7 cellular contexts compared by ENCODE assay signal in the genomic region with DNA sequence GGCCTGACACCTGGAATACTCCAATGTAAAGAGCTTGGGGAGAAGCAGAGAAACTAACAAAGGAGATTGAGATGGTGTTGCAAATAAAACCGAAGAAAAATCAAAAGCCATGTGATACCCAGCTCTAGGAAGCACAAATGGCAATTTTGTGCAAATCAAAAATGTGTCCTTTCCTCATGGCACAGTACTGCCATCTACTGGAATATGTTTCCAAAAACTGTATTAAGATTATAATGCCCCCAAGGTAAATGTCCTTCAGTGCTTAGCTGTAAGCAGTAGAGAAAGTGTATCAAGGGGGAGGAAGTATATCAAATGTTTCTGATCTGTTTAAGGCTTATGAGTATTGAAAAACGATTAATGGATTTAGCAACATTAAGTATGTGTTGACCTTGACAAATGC.
DNase-seq lines count a peak whose midpoint lies in the region; ATAC-seq and TF ChIP-seq lines count a peak whose summit lies in the region.
"Not testable (repeated sequence)": the region's sequence is repeated elsewhere in the genome, so short reads cannot be mapped to it uniquely, and the experiment has no call there.

No MANE protein-coding gene starts in this region.

- not testable (repeated sequence) for H2AFZ ChIP-seq in GM23248

- CTCF ChIA-PET in RWPE1 (lab: Yijun Ruan, JAX) = interaction anchor here (0.6 kb wide), 1 partner anchor 22 kb away, joined by 3 read pairs; no protein-coding TSS in a partner anchor

- H3K4me2 ChIP-seq in GM23248 (ENCODE audit: unreplicated experiment) = not testable (repeated sequence)

- H3K36me3 ChIP-seq in GM23248 (ENCODE audit: low read depth) = not testable (repeated sequence)

- not testable (repeated sequence) for H3K9me2 ChIP-seq in GM23248 (ENCODE audit: insufficient read depth)

- not testable (repeated sequence) for H3K4me3 ChIP-seq in GM12875 (ENCODE audit: low read depth, low read length); GM23248; cardiac fibroblast (replicated peaks in 1 of 2; ENCODE audit: low read depth in 2 of 2, low read length in 2 of 2)

- in situ Hi-C loops in GM23248 (cut with MboI) = not testable (repeated sequence)

- H3K9me3 ChIP-seq in GM23248 (ENCODE audit: low read depth) = not testable (repeated sequence)

- H3K27ac ChIP-seq in GM23248, RWPE1: not testable (repeated sequence)

- ATAC-seq in HG03520 (IDR thresholded peaks at IDR 0.05; ENCODE audit: unreplicated experiment) = peak; percentile 80

- not testable (repeated sequence) for H3K4me1 ChIP-seq in GM23248 (ENCODE audit: insufficient read depth)

- not testable (repeated sequence) for H4K20me1 ChIP-seq in GM23248 (ENCODE audit: insufficient read depth)

- POLR2A ChIA-PET in RWPE1 (lab: Yijun Ruan, JAX; ENCODE audit: low non-redundant PET) = not testable (repeated sequence)

- H3K79me2 ChIP-seq in GM23248 (ENCODE audit: insufficient read depth) = not testable (repeated sequence)

- not testable (repeated sequence) for H3K27me3 ChIP-seq in GM23248 (replicated peaks; ENCODE audit: insufficient read depth)

- H3K9ac ChIP-seq in GM23248 = not testable (repeated sequence)

- 0 to 3% methylated on average over 2 of the region's 2 CpGs for WGBS in GM23248 (ENCODE audit: low coverage in 1 of 2, low lambda C conversion rate in 2 of 2, missing lambda C conversion rate in 2 of 2), 2 experiments

- DNase-seq in GM23248 (peak; percentile 30), NCI-H146 treated with DMSO at 0.1 percent for 48 hours (lab: John Stamatoyannopoulos, UW; ENCODE audit: unreplicated experiment) (peak; percentile 29), cardiac fibroblast (ENCODE audit: low read depth in 2 of 2) (peak; percentile 2 to 29), kidney tubule cell (ENCODE audit: low spot score) (peak; percentile 3)
- not testable (repeated sequence) for DNase-seq in RWPE1 (ENCODE audit: low spot score)

- not testable (repeated sequence) for H3F3A ChIP-seq in GM23248 (ENCODE audit: insufficient read depth)

- peak; percentile 29; the same call in 1 of the 2 replicates for TF ChIP-seq CTCF in GM12875 (IDR thresholded peaks at IDR 0.05; ENCODE audit: borderline replicate concordance, insufficient read depth, low read depth, low read length)
- TF ChIP-seq CTCF in RWPE1 (conservative IDR thresholded peaks at IDR 0.05; ENCODE audit: low read depth) = peak; percentile 47
- TF ChIP-seq CTCF in cardiac fibroblast (IDR thresholded peaks at IDR 0.05; ENCODE audit: low read depth, low read length) = peak; percentile 17
